27 cellular contexts compared by ENCODE assay signal in the genomic region with DNA sequence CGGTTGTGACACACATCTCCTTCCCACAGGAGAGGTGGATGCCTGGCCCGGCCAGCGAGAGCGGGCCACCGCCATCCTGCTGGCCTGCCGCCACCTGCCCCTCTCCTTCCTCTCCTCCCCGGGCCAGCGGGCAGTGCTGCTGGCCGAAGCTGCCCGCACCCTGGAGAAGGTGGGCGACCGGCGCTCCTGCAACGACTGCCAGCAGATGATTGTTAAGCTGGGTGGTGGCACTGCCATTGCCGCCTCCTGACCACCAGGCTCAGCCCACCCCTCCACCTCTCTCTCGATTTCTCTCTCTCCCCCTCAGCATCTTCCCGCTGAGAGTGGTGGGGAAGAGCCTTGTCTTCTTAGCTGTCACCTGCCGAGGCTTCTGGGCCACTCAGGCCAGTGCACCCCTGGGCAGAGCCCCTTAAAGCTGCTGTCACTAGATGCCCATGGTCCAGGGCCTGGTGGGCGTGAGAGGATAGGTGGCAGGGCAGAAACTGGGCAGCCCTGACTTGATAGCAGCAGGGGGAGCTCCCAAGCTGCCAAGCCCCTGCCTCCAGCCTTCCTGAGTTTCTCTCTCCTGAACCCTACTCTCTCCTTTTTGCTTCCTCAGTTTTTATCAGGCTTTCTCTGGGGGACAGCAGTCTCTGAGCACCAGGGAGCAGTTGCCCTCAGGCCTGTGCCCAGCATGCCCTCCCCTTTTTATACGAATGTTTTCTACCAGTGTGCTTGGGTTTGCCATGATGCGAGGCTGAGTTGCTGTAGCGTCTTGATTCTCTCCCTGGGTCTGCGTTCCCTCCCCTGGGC. TPM values are rescaled to one million over a fixed set of nuclear protein-coding genes. Genes with fewer than 3 reads are reported as not detected.
A peak's percentile ranks its signal among the peaks of the same experiment; 100 is the strongest.
DNase-seq lines count a peak whose midpoint lies in the region; TF ChIP-seq lines count a peak whose summit lies in the region.
"Had no signal": no experiment of that assay in that cellular context is flagged by ENCODE, and none has a peak within 500 bp of the region (broad histone marks: within the 10 kb centered on the region; RNA-seq: fewer than 3 reads in every experiment).

No MANE protein-coding gene starts in this region.

- H3K36me3 Mint-ChIP-seq in activated CD4-positive, alpha-beta T cell treated with anti-CD3 and anti-CD28 coated beads, Interleukin-2, amount 10 ng/mL, durations not matched to agents 24 days and 14 days (ENCODE audit: low read depth): peaks cover 32% of the 10 kb centered on the region
- H3K36me3 Mint-ChIP-seq in Calu3 (ENCODE audit: insufficient read depth, unreplicated experiment) (peaks cover 69% of the 10 kb centered on the region), neural progenitor cell (peaks cover 15% of the 10 kb centered on the region)

- peaks cover 65% of the 10 kb centered on the region for H3K36me3 ChIP-seq in OCI-LY3 (replicated peaks; ENCODE audit: low read depth, low read length)
- no peaks in the 10 kb centered on the region for H3K36me3 ChIP-seq in neural progenitor cell

- H3F3A ChIP-seq in neural progenitor cell (ENCODE audit: low read depth): peaks cover 28% of the 10 kb centered on the region

- H3K4me3 ChIP-seq in OCI-LY3 (ENCODE audit: low read length) (no peak overlapping the region), neural progenitor cell (no peak overlapping the region)
- H3K4me3 ChIP-seq: ascending aorta; BLaER1 treated with 17β-estradiol and CSF1 and Interleukin-3, amounts not matched to agents 10 nM and 100 nM; dorsolateral prefrontal cortex; HAP-1; Peyer's patch; SK-N-MC; spleen had no signal

- intact Hi-C loops in activated CD4-positive, alpha-beta T cell treated with anti-CD3 and anti-CD28 coated beads, Interleukin-2, amount 10 ng/mL, durations not matched to agents 24 days and 14 days (cut with micrococcal nuclease): no loop called here
- intact Hi-C loops in Calu3 (cut with micrococcal nuclease; ENCODE audit: unreplicated experiment): no loop called here

- H3K4me1 Mint-ChIP-seq in activated CD4-positive, alpha-beta T cell treated with anti-CD3 and anti-CD28 coated beads, Interleukin-2, amount 10 ng/mL, durations not matched to agents 24 days and 14 days: peaks cover 18% of the 10 kb centered on the region
- H3K4me1 Mint-ChIP-seq in Calu3 (ENCODE audit: low read depth, unreplicated experiment): no peaks in the 10 kb centered on the region
- peaks cover 3% of the 10 kb centered on the region for H3K4me1 Mint-ChIP-seq in neural progenitor cell

- H3K9me3 ChIP-seq in OCI-LY3 (ENCODE audit: insufficient read depth, low read length) (no peaks in the 10 kb centered on the region), neural progenitor cell (ENCODE audit: low read depth) (no peaks in the 10 kb centered on the region)
- H3K9me3 ChIP-seq: ascending aorta; BLaER1 treated with 17β-estradiol and CSF1 and Interleukin-3, amounts not matched to agents 10 nM and 100 nM; HAP-1; Peyer's patch; spleen had no signal

- H3K4me3 Mint-ChIP-seq in activated CD4-positive, alpha-beta T cell treated with anti-CD3 and anti-CD28 coated beads, Interleukin-2, amount 10 ng/mL, durations not matched to agents 24 days and 14 days: no peak overlapping the region
- H3K4me3 Mint-ChIP-seq in Calu3 (ENCODE audit: low read depth, unreplicated experiment) (no peak overlapping the region), neural progenitor cell (peak overlapping the region; percentile 53)
- H3K4me3 Mint-ChIP-seq: central memory CD8-positive, alpha-beta T cell had no signal

- peaks cover 6% of the 10 kb centered on the region for H3K27me3 Mint-ChIP-seq in activated CD4-positive, alpha-beta T cell treated with anti-CD3 and anti-CD28 coated beads, Interleukin-2, amount 10 ng/mL, durations not matched to agents 24 days and 14 days
- no peaks in the 10 kb centered on the region for H3K27me3 Mint-ChIP-seq in Calu3 (ENCODE audit: unreplicated experiment)
- peaks cover 24% of the 10 kb centered on the region for H3K27me3 Mint-ChIP-seq in neural progenitor cell (ENCODE audit: insufficient read depth, low read depth)

- H3K4me1 ChIP-seq in OCI-LY3 (ENCODE audit: low read length) (no peaks in the 10 kb centered on the region), neural progenitor cell (peaks cover 7% of the 10 kb centered on the region)
- H3K4me1 ChIP-seq: HAP-1 had no signal

- H3K4me2 ChIP-seq in OCI-LY3 (ENCODE audit: low read length) (no peak overlapping the region), neural progenitor cell (no peak overlapping the region)
- H3K4me2 ChIP-seq: BLaER1 treated with 17β-estradiol and CSF1 and Interleukin-3, amounts not matched to agents 10 nM and 100 nM had no signal

- H3K27ac ChIP-seq in OCI-LY3 (ENCODE audit: low read length): no peak overlapping the region
- H3K27ac ChIP-seq in neural progenitor cell: no peak overlapping the region
- H3K27ac ChIP-seq: ascending aorta; BLaER1 treated with 17β-estradiol and CSF1 and Interleukin-3, amounts not matched to agents 10 nM and 100 nM; Peyer's patch; SK-N-MC; spleen had no signal

- no peaks in the 10 kb centered on the region for H3K79me2 ChIP-seq in OCI-LY3 (ENCODE audit: low read length)
- H3K79me2 ChIP-seq in neural progenitor cell (ENCODE audit: low read depth): no peaks in the 10 kb centered on the region

- H4K20me1 ChIP-seq in OCI-LY3 (ENCODE audit: insufficient read depth, low read length): peaks cover 22% of the 10 kb centered on the region
- H4K20me1 ChIP-seq in neural progenitor cell (ENCODE audit: low read depth): peaks cover 69% of the 10 kb centered on the region

- CTCF ChIA-PET in Calu3 (lab: Charles Lee): no interaction called here

- no peak for DNase-seq in activated CD4-positive, alpha-beta T cell treated with anti-CD3 and anti-CD28 coated beads, Interleukin-2, amount 10 ng/mL, durations not matched to agents 24 days and 14 days
- DNase-seq in activated CD4-positive, alpha-beta T cell treated with anti-CD3 and anti-CD28 coated beads, Interleukin-2, amount 50 U/mL, for 48 hours: no peak
- DNase-seq in Calu3 (no peak), neural progenitor cell (ENCODE audit: low spot score) (no peak), ureter (ENCODE audit: low spot score) (no peak), NCI-H2081 treated with DMSO at 0.1 percent for 48 hours (lab: John Stamatoyannopoulos, UW) (no peak), SKM-1 treated with dmso at 0.1 percent for 144 hours (lab: John Stamatoyannopoulos, UW; ENCODE audit: unreplicated experiment) (no peak)
- DNase-seq: dorsolateral prefrontal cortex; erythroblast; foreskin melanocyte; islet precursor cell; Karpas-422; NCI-H1048; NCI-H1930; NCI-H446; nucleus accumbens; Peyer's patch; spleen; stimulated activated CD4-positive, alpha-beta T cell treated with anti-CD3 and anti-CD28 coated beads, Interleukin-4, amount 100 ng/mL, for 4 hours had no signal

- no peak for TF ChIP-seq CTCF in Calu3 (IDR thresholded peaks at IDR 0.05; ENCODE audit: unreplicated experiment)
- 0 out of 2 replicates have a peak, but pooled peaks have one; percentile 9 for TF ChIP-seq CTCF in OCI-LY3 (IDR thresholded peaks at IDR 0.05; ENCODE audit: low read depth, low read length)
- no peak for TF ChIP-seq CTCF in neural progenitor cell (IDR thresholded peaks at IDR 0.05)

- no peak overlapping the region for H3K9ac ChIP-seq in OCI-LY3 (ENCODE audit: low read length)
- no peak overlapping the region for H3K9ac ChIP-seq in neural progenitor cell

- no TSS peak for BruUV-seq in Calu3 (replicated peaks; lab: Mats Ljungman, UMichigan)

- H2AFZ ChIP-seq in OCI-LY3 (ENCODE audit: low read depth, low read length) (no peak overlapping the region), neural progenitor cell (replicated peaks) (no peak overlapping the region)

- H3K9me3 Mint-ChIP-seq in activated CD4-positive, alpha-beta T cell treated with anti-CD3 and anti-CD28 coated beads, Interleukin-2, amount 10 ng/mL, durations not matched to agents 24 days and 14 days: no peaks in the 10 kb centered on the region
- H3K9me3 Mint-ChIP-seq in Calu3 (ENCODE audit: low read depth, unreplicated experiment) (no peaks in the 10 kb centered on the region), neural progenitor cell (no peaks in the 10 kb centered on the region)
- H3K9me3 Mint-ChIP-seq: central memory CD8-positive, alpha-beta T cell had no signal

- peak overlapping the region; percentile 19 for H3K27ac Mint-ChIP-seq in activated CD4-positive, alpha-beta T cell treated with anti-CD3 and anti-CD28 coated beads, Interleukin-2, amount 10 ng/mL, durations not matched to agents 24 days and 14 days
- H3K27ac Mint-ChIP-seq in Calu3 (ENCODE audit: unreplicated experiment): peak overlapping the region; percentile 18
- no peak overlapping the region for H3K27ac Mint-ChIP-seq in neural progenitor cell

- no peaks in the 10 kb centered on the region for H3K27me3 ChIP-seq in OCI-LY3 (ENCODE audit: low read depth, low read length)
- peaks cover 31% of the 10 kb centered on the region for H3K27me3 ChIP-seq in neural progenitor cell
- H3K27me3 ChIP-seq: ascending aorta had no signal

RNA-seq across cellular contexts. Expression of a gene that starts 9.3 kb away (rescaled TPM):
- 5.3 and 5.7 TPM in 2 replicates for total RNA-seq in activated CD4-positive, alpha-beta T cell treated with anti-CD3 and anti-CD28 coated beads, Interleukin-2, amount 10 ng/mL, durations not matched to agents 24 days and 14 days
- total RNA-seq in Calu3 (2022): not detected in 2 replicates
- not detected in 2 replicates for total RNA-seq in neural progenitor cell (ENCODE audit: low replicate concordance)
- not detected for total RNA-seq in ureter
- total RNA-seq: ascending aorta, HT-29, Peyer's patch, urinary bladder had no signal

RNA-seq across cellular contexts. Expression of a gene that starts 21.0 kb away (rescaled TPM):
- total RNA-seq in activated CD4-positive, alpha-beta T cell treated with anti-CD3 and anti-CD28 coated beads, Interleukin-2, amount 10 ng/mL, durations not matched to agents 24 days and 14 days: 3.4 TPM in 2 replicates
- 1.4 and 1.5 TPM in 2 replicates for total RNA-seq in Calu3 (2022)
- total RNA-seq in neural progenitor cell (ENCODE audit: low replicate concordance): 2.2 and 2.7 TPM in 2 replicates
- total RNA-seq in ureter: 0.36 TPM
- total RNA-seq: ascending aorta had no signal

RNA-seq across cellular contexts. Expression of a gene that starts 41.3 kb away (rescaled TPM):
- 86.9 and 88.6 TPM in 2 replicates for total RNA-seq in activated CD4-positive, alpha-beta T cell treated with anti-CD3 and anti-CD28 coated beads, Interleukin-2, amount 10 ng/mL, durations not matched to agents 24 days and 14 days
- total RNA-seq in Calu3 (2022) (46.7 and 69.3 TPM in 2 replicates), neural progenitor cell (ENCODE audit: low replicate concordance) (20.2 and 45.3 TPM in 2 replicates), ureter (1.2 TPM)
- total RNA-seq: ascending aorta had no signal
